Comparison of ENCODE assay signal across 8 cellular contexts in genomic region chr14:103847439-103847953, GRCh38. TPM values are rescaled to one million over a fixed set of nuclear protein-coding genes. Genes with fewer than 3 reads are reported as not detected.
DNase-seq lines count a peak whose midpoint lies in the region; TF ChIP-seq lines count a peak whose summit lies in the region.

PPP1R13B (minus strand) TSS chr14:103847575; CDS start chr14:103847307, 268 bp downstream.

- peaks cover 31% of the 10 kb centered on the region for H3K27me3 Mint-ChIP-seq in activated naive CD4-positive, alpha-beta T cell treated with anti-CD3 and anti-CD28 coated beads, Interleukin-2, amount 10 ng/mL, durations not matched to agents 7 days and 5 days

- H3F3A ChIP-seq in Loucy (ENCODE audit: low read depth): no peaks in the 10 kb centered on the region

- H3K27me3 ChIP-seq in Loucy (ENCODE audit: insufficient read depth, low read length, poor library complexity, severe bottlenecking) (no peaks in the 10 kb centered on the region), SJSA1 (replicated peaks) (no peaks in the 10 kb centered on the region)

- peak; percentile 92 for DNase-seq in ELR (ENCODE audit: low read depth)
- peak; percentile 74 for DNase-seq in H4 (ENCODE audit: low spot score)
- DNase-seq in SJSA1 (ENCODE audit: low read depth in 1 of 2, low spot score in 2 of 2): peak; percentile 68 to 88
- DNase-seq in activated naive CD4-positive, alpha-beta T cell treated with anti-CD3 and anti-CD28 coated beads, Interleukin-2, amount 10 ng/mL, durations not matched to agents 7 days and 5 days: peak; percentile 94
- DNase-seq in germinal center (ENCODE audit: low spot score): peak; percentile 99
- peak in 55 of 56 donors; percentile 42 to 96 (median 83) for DNase-seq in nucleus accumbens (lab: John Stamatoyannopoulos, UW)
- peak; percentile 85 for DNase-seq in superior temporal gyrus (ENCODE audit: extremely low spot score)

- no peak for TF ChIP-seq CTCF in Loucy (conservative IDR thresholded peaks at IDR 0.05; ENCODE audit: low read length)

- peak within 1 kb of the TSS; percentile 91 for H3K4me3 Mint-ChIP-seq in activated naive CD4-positive, alpha-beta T cell treated with anti-CD3 and anti-CD28 coated beads, Interleukin-2, amount 10 ng/mL, durations not matched to agents 7 days and 5 days

- H3K4me2 ChIP-seq in Loucy (ENCODE audit: low read depth, low read length, poor library complexity, severe bottlenecking): peak within 1 kb of the TSS; percentile 97

- no peaks in the 10 kb centered on the region for H3K9me3 ChIP-seq in Loucy (ENCODE audit: insufficient read depth, low read depth, low read length)
- H3K9me3 ChIP-seq in SJSA1 (replicated peaks): no peaks in the 10 kb centered on the region

- H3K27ac ChIP-seq in SJSA1: no peak within 1 kb of the TSS

- H3K9ac ChIP-seq in Loucy (ENCODE audit: low read depth, low read length, poor library complexity, severe bottlenecking): peak within 1 kb of the TSS; percentile 66

- peaks cover 14% of the 10 kb centered on the region; the same call in 1 of the 2 replicates for H3K79me2 ChIP-seq in Loucy (ENCODE audit: insufficient read depth, low read length)

- CTCF ChIA-PET in activated naive CD4-positive, alpha-beta T cell treated with anti-CD3 and anti-CD28 coated beads, Interleukin-2, amount 10 ng/mL, durations not matched to agents 7 days and 5 days (lab: Charles Lee): no interaction called here

- H3K9me2 ChIP-seq in Loucy (replicated peaks; ENCODE audit: low read depth, low read length): no peaks in the 10 kb centered on the region

- peak within 1 kb of the TSS; percentile 82 for H3K27ac Mint-ChIP-seq in activated naive CD4-positive, alpha-beta T cell treated with anti-CD3 and anti-CD28 coated beads, Interleukin-2, amount 10 ng/mL, durations not matched to agents 7 days and 5 days

- H3K9me3 Mint-ChIP-seq in activated naive CD4-positive, alpha-beta T cell treated with anti-CD3 and anti-CD28 coated beads, Interleukin-2, amount 10 ng/mL, durations not matched to agents 7 days and 5 days: no peaks in the 10 kb centered on the region

- peaks cover 11% of the 10 kb centered on the region for H4K20me1 ChIP-seq in Loucy (ENCODE audit: insufficient read depth, low read length, poor library complexity, severe bottlenecking)

- H3K36me3 Mint-ChIP-seq in activated naive CD4-positive, alpha-beta T cell treated with anti-CD3 and anti-CD28 coated beads, Interleukin-2, amount 10 ng/mL, durations not matched to agents 7 days and 5 days: no peaks in the 10 kb centered on the region

- H3K4me1 Mint-ChIP-seq in activated naive CD4-positive, alpha-beta T cell treated with anti-CD3 and anti-CD28 coated beads, Interleukin-2, amount 10 ng/mL, durations not matched to agents 7 days and 5 days: peaks cover 16% of the 10 kb centered on the region

- H3K36me3 ChIP-seq in Loucy (ENCODE audit: insufficient read depth, low read length) (no peaks in the 10 kb centered on the region), SJSA1 (no peaks in the 10 kb centered on the region)

- H3K4me1 ChIP-seq in Loucy (ENCODE audit: insufficient read depth, low read length, poor library complexity, severe bottlenecking) (peaks cover 16% of the 10 kb centered on the region), SJSA1 (replicated peaks) (peaks cover 14% of the 10 kb centered on the region)

- H2AFZ ChIP-seq in Loucy (ENCODE audit: low read length): peak within 1 kb of the TSS; percentile 88

- H3K4me3 ChIP-seq in Loucy (ENCODE audit: low read length, poor library complexity, severe bottlenecking): peak within 1 kb of the TSS; percentile 78
- peak within 1 kb of the TSS; percentile 78 for H3K4me3 ChIP-seq in SJSA1

RNA-seq across cellular contexts. Expression of gene PPP1R13B, which starts in this region (rescaled TPM):
- total RNA-seq in H4 (2014; rRNA removed; shearing (Covaris generic)): 2.6 and 2.9 TPM in 2 replicates
- 1.2 and 3.0 TPM in 2 replicates for total RNA-seq in SJSA1 (2014; rRNA removed; shearing (Covaris generic))
